In the genomic region with DNA sequence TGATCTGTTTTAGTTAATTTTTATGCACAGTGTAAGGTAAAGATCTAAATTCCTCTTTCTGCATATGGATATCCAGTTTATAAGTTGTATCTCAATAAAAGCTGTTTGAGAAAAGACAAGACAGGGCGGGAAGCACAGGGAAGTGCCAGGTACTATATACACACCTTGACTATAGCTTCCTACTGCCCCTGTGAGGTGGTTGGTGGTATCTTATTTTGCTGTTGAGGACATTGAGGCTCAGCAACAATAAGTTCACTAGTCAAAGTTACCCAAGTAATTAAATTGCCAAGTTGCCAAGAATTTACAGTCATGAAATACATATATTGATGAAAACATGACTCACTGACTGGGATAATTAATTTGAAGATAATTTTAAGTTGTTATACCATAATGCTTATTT, we compare ENCODE assay signal across 1 cellular context.
TF ChIP-seq lines count a peak whose summit lies in the region.

No MANE protein-coding gene starts in this region.

TF ChIP-seq in SK-N-SH treated with all-trans-retinoic acid at 6 μM for 48 hours, 23 proteins besides CTCF, POLR2A, EP300 and RAD21 (continued from another document):
- TF ChIP-seq, protein P1, sequence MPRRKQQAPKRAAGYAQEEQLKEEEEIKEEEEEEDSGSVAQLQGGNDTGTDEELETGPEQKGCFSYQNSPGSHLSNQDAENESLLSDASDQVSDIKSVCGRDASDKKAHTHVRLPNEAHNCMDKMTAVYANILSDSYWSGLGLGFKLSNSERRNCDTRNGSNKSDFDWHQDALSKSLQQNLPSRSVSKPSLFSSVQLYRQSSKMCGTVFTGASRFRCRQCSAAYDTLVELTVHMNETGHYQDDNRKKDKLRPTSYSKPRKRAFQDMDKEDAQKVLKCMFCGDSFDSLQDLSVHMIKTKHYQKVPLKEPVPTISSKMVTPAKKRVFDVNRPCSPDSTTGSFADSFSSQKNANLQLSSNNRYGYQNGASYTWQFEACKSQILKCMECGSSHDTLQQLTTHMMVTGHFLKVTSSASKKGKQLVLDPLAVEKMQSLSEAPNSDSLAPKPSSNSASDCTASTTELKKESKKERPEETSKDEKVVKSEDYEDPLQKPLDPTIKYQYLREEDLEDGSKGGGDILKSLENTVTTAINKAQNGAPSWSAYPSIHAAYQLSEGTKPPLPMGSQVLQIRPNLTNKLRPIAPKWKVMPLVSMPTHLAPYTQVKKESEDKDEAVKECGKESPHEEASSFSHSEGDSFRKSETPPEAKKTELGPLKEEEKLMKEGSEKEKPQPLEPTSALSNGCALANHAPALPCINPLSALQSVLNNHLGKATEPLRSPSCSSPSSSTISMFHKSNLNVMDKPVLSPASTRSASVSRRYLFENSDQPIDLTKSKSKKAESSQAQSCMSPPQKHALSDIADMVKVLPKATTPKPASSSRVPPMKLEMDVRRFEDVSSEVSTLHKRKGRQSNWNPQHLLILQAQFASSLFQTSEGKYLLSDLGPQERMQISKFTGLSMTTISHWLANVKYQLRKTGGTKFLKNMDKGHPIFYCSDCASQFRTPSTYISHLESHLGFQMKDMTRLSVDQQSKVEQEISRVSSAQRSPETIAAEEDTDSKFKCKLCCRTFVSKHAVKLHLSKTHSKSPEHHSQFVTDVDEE (CRISPR knock-in tag; IDR thresholded peaks at IDR 0.05), result no peak
- TF ChIP-seq PPARA (CRISPR knock-in tag; IDR thresholded peaks at IDR 0.05; ENCODE audit: borderline replicate concordance) (no peak), ZFP3 (CRISPR knock-in tag; IDR thresholded peaks at IDR 0.05) (no peak), OSR1 (CRISPR knock-in tag; IDR thresholded peaks at IDR 0.05) (no peak)
